ENCODE assay signal across 24 cellular contexts in genomic region chr17:28816540-28816939, GRCh38.
"Had no signal": no experiment of that assay in that cellular context is flagged by ENCODE, and none has a peak within 500 bp of the region (broad histone marks: within the 10 kb centered on the region; RNA-seq: fewer than 3 reads in every experiment).

No MANE protein-coding gene starts in this region.

- H3K9me3 ChIP-seq: adrenal gland, ascending aorta, esophagus muscularis mucosa, gastrocnemius medialis, mucosa of descending colon, testis, uterus had no signal

- DNase-seq: activated CD8-positive, alpha-beta memory T cell treated with anti-CD3 and anti-CD28 coated beads, Interleukin-2, amount 50 U/mL, for 48 hours; activated gamma-delta T cell; activated T-cell treated with anti-CD3 and anti-CD28 coated beads, Interleukin-2, amount 50 U/mL, for 48 hours; adrenal gland; brain microvascular endothelial cell; caudate nucleus; effector memory CD8-positive, alpha-beta T cell; gastrocnemius medialis; left colon; mesenchymal stem cell; mucosa of descending colon; small intestine; stimulated activated CD4-positive, alpha-beta T cell treated with anti-CD3 and anti-CD28 coated beads, Interleukin-2, amount 100 ng/mL, for 24 hours; T-cell; testis; trophoblast cell; uterus; WERI-Rb-1 had no signal

- H3K27me3 ChIP-seq: adrenal gland, ascending aorta, brain microvascular endothelial cell, esophagus muscularis mucosa, gastrocnemius medialis, testis, uterus had no signal

- FAIRE-seq: small intestine had no signal

- H3K27me3 Mint-ChIP-seq: activated naive CD4-positive, alpha-beta T cell treated with anti-CD3 and anti-CD28 coated beads, Interleukin-2, amount 50 U/mL, for 24 hours; effector memory CD8-positive, alpha-beta T cell; T-cell had no signal

- H3K36me3 Mint-ChIP-seq: activated naive CD4-positive, alpha-beta T cell treated with anti-CD3 and anti-CD28 coated beads, Interleukin-2, amount 50 U/mL, for 24 hours; T-cell had no signal

- H3K27ac ChIP-seq: adrenal gland, ascending aorta, brain microvascular endothelial cell, esophagus muscularis mucosa, gastrocnemius medialis, testis, uterus, WERI-Rb-1 had no signal

- H3K27ac Mint-ChIP-seq: activated naive CD4-positive, alpha-beta T cell treated with anti-CD3 and anti-CD28 coated beads, Interleukin-2, amount 50 U/mL, for 24 hours; T-cell; T-helper 2 cell treated with Interferon-gamma antibody and Interleukin-4, amounts not matched to agents 5 μg/mL and 100 μg/mL, for 36 hours had no signal

- H3K9me3 Mint-ChIP-seq: activated naive CD4-positive, alpha-beta T cell treated with anti-CD3 and anti-CD28 coated beads, Interleukin-2, amount 50 U/mL, for 24 hours; effector memory CD8-positive, alpha-beta T cell; stimulated activated effector memory CD8-positive, alpha-beta T cell treated with anti-CD3 and anti-CD28 coated beads, Interleukin-12 subunit alpha, Interleukin-12 subunit beta, amount 100 ng/mL, for 72 hours; T-cell; T-helper 2 cell treated with Interferon-gamma antibody and Interleukin-4, amounts not matched to agents 5 μg/mL and 100 μg/mL, for 36 hours had no signal

- H3K36me3 ChIP-seq: adrenal gland, ascending aorta, brain microvascular endothelial cell, esophagus muscularis mucosa, gastrocnemius medialis, uterus, WERI-Rb-1 had no signal

- H3K4me1 ChIP-seq: uterus had no signal

- H3K4me3 ChIP-seq: adrenal gland, ascending aorta, esophagus muscularis mucosa, gastrocnemius medialis, mucosa of descending colon, testis, uterus had no signal

- H3K4me3 Mint-ChIP-seq: activated naive CD4-positive, alpha-beta T cell treated with anti-CD3 and anti-CD28 coated beads, Interleukin-2, amount 50 U/mL, for 24 hours; effector memory CD8-positive, alpha-beta T cell; stimulated activated effector memory CD8-positive, alpha-beta T cell treated with anti-CD3 and anti-CD28 coated beads, Interleukin-12 subunit alpha, Interleukin-12 subunit beta, amount 100 ng/mL, for 72 hours; T-cell; T-helper 2 cell treated with Interferon-gamma antibody and Interleukin-4, amounts not matched to agents 5 μg/mL and 100 μg/mL, for 36 hours had no signal

- ATAC-seq: effector memory CD8-positive, alpha-beta T cell; gastrocnemius medialis; left colon; mucosa of descending colon; sciatic nerve; stimulated activated effector memory CD8-positive, alpha-beta T cell treated with anti-CD3 and anti-CD28 coated beads, Interleukin-12 subunit alpha, Interleukin-12 subunit beta, amount 100 ng/mL, for 72 hours; T-cell had no signal
